ENCODE assay signal across 27 cellular contexts in genomic region chr6:168640181-168640580, GRCh38.
"Had no signal": no experiment of that assay in that cellular context is flagged by ENCODE, and none has a peak within 500 bp of the region (broad histone marks: within the 10 kb centered on the region; RNA-seq: fewer than 3 reads in every experiment).

No MANE protein-coding gene starts in this region.

- H3K36me3 ChIP-seq: esophagus muscularis mucosa, heart left ventricle, prostate gland, right atrium auricular region, tibial nerve, upper lobe of right lung, vagina had no signal

- H3K9me3 Mint-ChIP-seq: naive thymus-derived CD8-positive, alpha-beta T cell; neural crest cell had no signal

- H3K4me1 Mint-ChIP-seq: naive thymus-derived CD8-positive, alpha-beta T cell had no signal

- H3K36me3 Mint-ChIP-seq: naive thymus-derived CD8-positive, alpha-beta T cell had no signal

- H3K27me3 ChIP-seq: esophagus muscularis mucosa, foreskin keratinocyte, gastroesophageal sphincter, heart left ventricle, hepatocyte, right atrium auricular region, tibial nerve, vagina had no signal

- H3K4me1 ChIP-seq: prostate gland had no signal

- H3K9me3 ChIP-seq: esophagus muscularis mucosa, gastroesophageal sphincter, heart left ventricle, prostate gland, right atrium auricular region, thoracic aorta, tibial nerve, upper lobe of right lung, vagina had no signal

- H3K4me3 ChIP-seq: coronary artery, esophagus muscularis mucosa, gastroesophageal sphincter, hepatocyte, prostate gland, right atrium auricular region, smooth muscle cell, thoracic aorta, tibial nerve, upper lobe of right lung, vagina had no signal

- H2AFZ ChIP-seq: hepatocyte had no signal

- H3K4me2 ChIP-seq: smooth muscle cell had no signal

- H3K27ac ChIP-seq: coronary artery, foreskin keratinocyte, hepatocyte, prostate gland, right atrium auricular region, thoracic aorta, upper lobe of right lung, vagina had no signal

- DNase-seq: dermis blood vessel endothelial cell; effector memory CD4-positive, alpha-beta T cell; foreskin keratinocyte; heart left ventricle; kidney; mammary epithelial cell; naive thymus-derived CD8-positive, alpha-beta T cell; nucleus accumbens; stimulated activated CD4-positive, alpha-beta T cell treated with anti-CD3 and anti-CD28 coated beads, Interleukin-12 subunit alpha, Interleukin-12 subunit beta, amount 100 ng/mL, for 4 hours; stimulated activated CD4-positive, alpha-beta T cell treated with anti-CD3 and anti-CD28 coated beads, Interleukin-1b, Interleukin-23, amount 100 ng/mL, for 48 hours; stimulated activated CD4-positive, alpha-beta T cell treated with anti-CD3 and anti-CD28 coated beads, Interleukin-4, amount 100 ng/mL, for 1 hour; stimulated activated CD8-positive, alpha-beta memory T cell treated with anti-CD3 and anti-CD28 coated beads, Interleukin-4, amount 100 ng/mL, for 48 hours; stimulated activated naive CD4-positive, alpha-beta T cell treated with Interleukin-2 at 50 U/mL for 16 hours; upper lobe of right lung had no signal

- ATAC-seq: foreskin keratinocyte; heart left ventricle; left lobe of liver; naive thymus-derived CD8-positive, alpha-beta T cell; sciatic nerve; upper lobe of right lung had no signal

- H3K4me3 Mint-ChIP-seq: naive thymus-derived CD8-positive, alpha-beta T cell; neural crest cell had no signal
